18 cellular contexts compared by ENCODE assay signal in the genomic region with DNA sequence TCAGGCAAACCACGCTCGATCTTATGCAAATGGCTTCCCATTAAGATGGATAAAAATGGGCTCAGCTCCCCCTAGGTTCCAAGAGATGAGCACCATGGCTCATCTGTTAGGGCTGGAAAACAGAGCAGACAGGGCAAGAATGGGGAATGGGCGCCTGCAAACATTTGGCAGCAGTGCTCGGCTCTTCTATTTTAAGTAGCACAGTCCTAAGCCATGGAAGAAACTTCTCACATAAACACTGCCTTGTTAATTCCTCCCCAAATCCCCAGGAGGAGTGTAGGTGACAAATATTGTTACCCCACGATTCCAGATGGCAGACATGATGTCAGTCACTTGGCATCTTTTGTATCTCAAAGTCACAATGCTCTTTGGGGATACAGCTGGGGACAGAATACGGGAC.
"Had no signal": no experiment of that assay in that cellular context is flagged by ENCODE, and none has a peak within 500 bp of the region (broad histone marks: within the 10 kb centered on the region; RNA-seq: fewer than 3 reads in every experiment).

No MANE protein-coding gene starts in this region.

- H3K9me3 ChIP-seq: heart right ventricle, vagina had no signal

- H3K4me3 ChIP-seq: dorsolateral prefrontal cortex, heart right ventricle, lung, neural progenitor cell, vagina had no signal

- DNase-seq: dorsolateral prefrontal cortex; effector CD4-positive, alpha-beta T cell; foreskin keratinocyte; glutamatergic neuron; heart right ventricle; hippocampal formation; left colon; naive thymus-derived CD4-positive, alpha-beta T cell; stimulated activated CD4-positive, alpha-beta T cell treated with anti-CD3 and anti-CD28 coated beads, Interleukin-2, amount 100 ng/mL, for 24 hours; stimulated activated CD4-positive, alpha-beta T cell treated with anti-CD3 and anti-CD28 coated beads, Interleukin-4, amount 100 ng/mL, for 24 hours; stimulated activated naive CD8-positive, alpha-beta T cell treated with anti-CD3 and anti-CD28 coated beads, Interleukin-15, Interleukin-2, amounts not matched to agents 100 U/mL and 50 U/mL, for 24 hours; trophoblast cell had no signal

- H3K4me1 ChIP-seq: foreskin keratinocyte, neural progenitor cell, parathyroid adenoma, vagina had no signal

- H3K36me3 ChIP-seq: heart right ventricle, neural progenitor cell, vagina had no signal

- ATAC-seq: foreskin keratinocyte; left colon; naive thymus-derived CD4-positive, alpha-beta T cell; sciatic nerve; stimulated activated effector memory CD8-positive, alpha-beta T cell treated with anti-CD3 and anti-CD28 coated beads, Interleukin-12 subunit alpha, Interleukin-12 subunit beta, amount 100 ng/mL, for 72 hours; stimulated activated naive CD8-positive, alpha-beta T cell treated with anti-CD3 and anti-CD28 coated beads, Interleukin-15, Interleukin-2, amounts not matched to agents 100 U/mL and 50 U/mL, for 24 hours had no signal

- H3K27ac ChIP-seq: dorsolateral prefrontal cortex, foreskin keratinocyte, neural progenitor cell, parathyroid adenoma, vagina had no signal

- H3K27me3 ChIP-seq: foreskin keratinocyte, heart right ventricle, neural progenitor cell, vagina had no signal
